ENCODE assay signal across 10 cellular contexts in genomic region chr11:134047586-134047999, GRCh38. TPM values are rescaled to one million over a fixed set of nuclear protein-coding genes. Genes with fewer than 3 reads are reported as not detected.
DNase-seq lines count a peak whose midpoint lies in the region; ATAC-seq and TF ChIP-seq lines count a peak whose summit lies in the region.
"Had no signal": no experiment of that assay in that cellular context is flagged by ENCODE, and none has a peak within 500 bp of the region (broad histone marks: within the 10 kb centered on the region; RNA-seq: fewer than 3 reads in every experiment).

No MANE protein-coding gene starts in this region.

- H3K4me1 ChIP-seq in right atrium auricular region (peaks cover 0 to 40% of the 10 kb centered on the region in 2 donors), stomach (peaks cover 6 to 42% (median 18%) of the 10 kb centered on the region in 4 donors)

- TF ChIP-seq EP300 in stomach (IDR thresholded peaks at IDR 0.05): no peak

- H3K27ac ChIP-seq in angular gyrus (ENCODE audit: low read depth, low read length) (peak overlapping the region; percentile 68), right atrium auricular region (peak overlapping the region; percentile 69), stomach (peak overlapping the region in 4 of 5 donors; percentile 56 to 96 (median 70))

- intact Hi-C loops in stomach (cut with DNase I; ENCODE audit: low total_unique reads): no loop called here

- POLR2A ChIA-PET in HEK293T (lab: Yijun Ruan, JAX): interaction anchor here (2.8 kb wide), 1 partner anchor 14 kb away, joined by 9 read pairs; no protein-coding TSS in a partner anchor

- TF ChIP-seq POLR2A in stomach (IDR thresholded peaks at IDR 0.05): no peak

- H3K27me3 ChIP-seq in right atrium auricular region (no peaks in the 10 kb centered on the region), stomach (peaks cover 0 to 25% (median 18%) of the 10 kb centered on the region in 3 donors)

- no peaks in the 10 kb centered on the region for H3K9me3 ChIP-seq in right atrium auricular region
- no peaks in the 10 kb centered on the region for H3K9me3 ChIP-seq in stomach

- TF ChIP-seq CTCF in right atrium auricular region (IDR thresholded peaks at IDR 0.05) (no peak), stomach (IDR thresholded peaks at IDR 0.05) (no peak)

- CTCF ChIA-PET in HEK293T (lab: Yijun Ruan, JAX): interaction anchor here (1.0 kb wide), 1 partner anchor 120 kb away, joined by 3 read pairs; no protein-coding TSS in a partner anchor

- H3K36me3 ChIP-seq in right atrium auricular region (no peaks in the 10 kb centered on the region), stomach (no peaks in the 10 kb centered on the region)

- H3K4me3 ChIP-seq in right atrium auricular region (peak overlapping the region in 1 of 2 donors; percentile 22), stomach (peak overlapping the region in 1 of 4 donors; percentile 9)

- ATAC-seq in HG02884 (IDR thresholded peaks at IDR 0.05; ENCODE audit: unreplicated experiment): no peak

- peak; percentile 64 for DNase-seq in H4 (ENCODE audit: low spot score)
- peak; percentile 95 for DNase-seq in right atrium auricular region (ENCODE audit: low spot score)
- no peak for DNase-seq in stomach
- no peak for DNase-seq in NCI-H2107 treated with DMSO at 0.1 percent for 48 hours (lab: John Stamatoyannopoulos, UW; ENCODE audit: unreplicated experiment)
- DNase-seq in HEK293T (ENCODE audit: extremely low spot score): no peak
- DNase-seq in NOMO-1 (lab: John Stamatoyannopoulos, UW; ENCODE audit: unreplicated experiment in 2 of 2): no peak
- DNase-seq: naive B cell, NCI-H1436 treated with DMSO at 0.1 percent for 48 hours had no signal

- WGBS in stomach, 5 donors: 28 to 42% (median 33%) methylated on average over 11 of the region's 11 CpGs

TF ChIP-seq in HEK293T, 16 proteins besides CTCF, POLR2A, EP300 and RAD21:
- TF ChIP-seq FOXA1 (IDR thresholded peaks at IDR 0.05) (no peak), BHLHE40 (IDR thresholded peaks at IDR 0.05; ENCODE audit: borderline replicate concordance) (no peak), SUZ12 (IDR thresholded peaks at IDR 0.05) (no peak), LEF1 (IDR thresholded peaks at IDR 0.05; ENCODE audit: borderline replicate concordance) (no peak), TARDBP (IDR thresholded peaks at IDR 0.05) (no peak), PKNOX1 (IDR thresholded peaks at IDR 0.05) (no peak), CTBP1 (IDR thresholded peaks at IDR 0.05; ENCODE audit: borderline replicate concordance) (no peak), SP1 (IDR thresholded peaks at IDR 0.05) (no peak), FOXM1 (IDR thresholded peaks at IDR 0.05; ENCODE audit: borderline replicate concordance) (no peak), L3MBTL2 (conservative IDR thresholded peaks at IDR 0.05) (no peak), NFRKB (IDR thresholded peaks at IDR 0.05) (no peak), FOXK2 (IDR thresholded peaks at IDR 0.05) (no peak), HDGF (IDR thresholded peaks at IDR 0.05; ENCODE audit: borderline replicate concordance) (no peak), ZNF384 (IDR thresholded peaks at IDR 0.05) (no peak), ARNT (IDR thresholded peaks at IDR 0.05) (no peak), ELF4 (IDR thresholded peaks at IDR 0.05) (no peak)

RNA-seq across cellular contexts. Expression of gene JAM3, which starts 21.3 kb away (rescaled TPM):
- 49.5 and 66.0 TPM in 2 replicates for total RNA-seq in H4 (2014; rRNA removed; shearing (Covaris generic))
- 10 to 100 TPM; 28.5 to 38.1 TPM for total RNA-seq in right atrium auricular region
- 10 to 100 TPM; 18.5 to 83.4 (median 44.2) TPM for total RNA-seq in stomach
- 10 to 100 TPM in 1 of 3 donors, 1 to 10 TPM in 2; 4.0 to 10.8 (median 5.7) TPM for polyA plus RNA-seq in stomach

Comparison
In these comparisons a context has a peak if more than half of its experiments do, and no peak if none do; other contexts are left out.
1. DNase-seq: peak in H4 (single experiment) and right atrium auricular region (single experiment); none in stomach (single experiment), NCI-H2107 treated with DMSO at 0.1 percent for 48 hours (single experiment), HEK293T (single experiment) and NOMO-1 (0 of 2).
2. Peak in every context shown above with its lines, with median percentiles within 50 percentile points of each other: H3K27ac ChIP-seq.